Comparison of ENCODE assay signal across 17 cellular contexts in genomic region chr11:133726576-133726975, GRCh38.
"Had no signal": no experiment of that assay in that cellular context is flagged by ENCODE, and none has a peak within 500 bp of the region (broad histone marks: within the 10 kb centered on the region; RNA-seq: fewer than 3 reads in every experiment).

No MANE protein-coding gene starts in this region.

- H3K4me1 Mint-ChIP-seq: activated CD4-positive, alpha-beta T cell treated with anti-CD3 and anti-CD28 coated beads, Interleukin-2, amount 10 ng/mL, durations not matched to agents 24 days and 14 days; activated naive CD4-positive, alpha-beta T cell treated with anti-CD3 and anti-CD28 coated beads, Interleukin-2, amount 50 U/mL, for 24 hours; naive thymus-derived CD4-positive, alpha-beta T cell; stimulated activated memory B cell treated with anti-CD40 and anti-IgM and Interleukin-4, amounts not matched to agents 10 μg/mL and 1 μg/mL and 100 μg/mL, for 72 hours had no signal

- DNase-seq: activated CD4-positive, alpha-beta T cell treated with anti-CD3 and anti-CD28 coated beads, Interleukin-2, amount 10 ng/mL, durations not matched to agents 24 days and 14 days; activated CD4-positive, CD25-positive, alpha-beta regulatory T cell; activated CD8-positive, alpha-beta memory T cell treated with anti-CD3 and anti-CD28 coated beads, Interleukin-2, amount 50 U/mL, for 4 hours; activated CD8-positive, alpha-beta T cell treated with anti-CD3 and anti-CD28 coated beads, Interleukin-2, amount 10 ng/mL, durations not matched to agents 7 days and 5 days; activated effector memory CD4-positive, alpha-beta T cell treated with anti-CD3 and anti-CD28 coated beads, Interleukin-2, amount 50 U/mL, for 16 hours; activated T-cell treated with anti-CD3 and anti-CD28 coated beads, Interleukin-2, amount 50 U/mL, for 48 hours; adrenal gland; cortex of kidney; effector CD8-positive, alpha-beta T cell; esophagus squamous epithelium; hypothalamus; kidney; left ventricle myocardium inferior; naive thymus-derived CD4-positive, alpha-beta T cell; uterus had no signal

- H3K27ac Mint-ChIP-seq: activated CD4-positive, alpha-beta T cell treated with anti-CD3 and anti-CD28 coated beads, Interleukin-2, amount 10 ng/mL, durations not matched to agents 24 days and 14 days; activated CD8-positive, alpha-beta T cell treated with anti-CD3 and anti-CD28 coated beads, Interleukin-2, amount 10 ng/mL, durations not matched to agents 7 days and 5 days; activated naive CD4-positive, alpha-beta T cell treated with anti-CD3 and anti-CD28 coated beads, Interleukin-2, amount 50 U/mL, for 24 hours; naive thymus-derived CD4-positive, alpha-beta T cell; stimulated activated memory B cell treated with anti-CD40 and anti-IgM and Interleukin-4, amounts not matched to agents 10 μg/mL and 1 μg/mL and 100 μg/mL, for 72 hours had no signal

- ATAC-seq: activated CD8-positive, alpha-beta T cell treated with anti-CD3 and anti-CD28 coated beads, Interleukin-2, amount 10 ng/mL, durations not matched to agents 7 days and 5 days; naive thymus-derived CD4-positive, alpha-beta T cell; stimulated activated memory B cell treated with anti-CD40 and anti-IgM and Interleukin-4, amounts not matched to agents 10 μg/mL and 1 μg/mL and 100 μg/mL, for 72 hours had no signal

- H3K36me3 Mint-ChIP-seq: activated naive CD4-positive, alpha-beta T cell treated with anti-CD3 and anti-CD28 coated beads, Interleukin-2, amount 50 U/mL, for 24 hours; naive thymus-derived CD4-positive, alpha-beta T cell; stimulated activated memory B cell treated with anti-CD40 and anti-IgM and Interleukin-4, amounts not matched to agents 10 μg/mL and 1 μg/mL and 100 μg/mL, for 72 hours had no signal

- H3K4me3 Mint-ChIP-seq: activated CD4-positive, alpha-beta T cell treated with anti-CD3 and anti-CD28 coated beads, Interleukin-2, amount 10 ng/mL, durations not matched to agents 24 days and 14 days; activated CD8-positive, alpha-beta T cell treated with anti-CD3 and anti-CD28 coated beads, Interleukin-2, amount 10 ng/mL, durations not matched to agents 7 days and 5 days; activated naive CD4-positive, alpha-beta T cell treated with anti-CD3 and anti-CD28 coated beads, Interleukin-2, amount 50 U/mL, for 24 hours; naive thymus-derived CD4-positive, alpha-beta T cell; stimulated activated memory B cell treated with anti-CD40 and anti-IgM and Interleukin-4, amounts not matched to agents 10 μg/mL and 1 μg/mL and 100 μg/mL, for 72 hours had no signal

- H3K9me3 Mint-ChIP-seq: activated CD4-positive, alpha-beta T cell treated with anti-CD3 and anti-CD28 coated beads, Interleukin-2, amount 10 ng/mL, durations not matched to agents 24 days and 14 days; stimulated activated memory B cell treated with anti-CD40 and anti-IgM and Interleukin-4, amounts not matched to agents 10 μg/mL and 1 μg/mL and 100 μg/mL, for 72 hours had no signal

- H3K27me3 Mint-ChIP-seq: activated CD4-positive, alpha-beta T cell treated with anti-CD3 and anti-CD28 coated beads, Interleukin-2, amount 10 ng/mL, durations not matched to agents 24 days and 14 days; stimulated activated memory B cell treated with anti-CD40 and anti-IgM and Interleukin-4, amounts not matched to agents 10 μg/mL and 1 μg/mL and 100 μg/mL, for 72 hours had no signal
